Comparison of ENCODE assay signal across 15 cellular contexts in genomic region chr1:188006354-188006753, GRCh38.
"Had no signal": no experiment of that assay in that cellular context is flagged by ENCODE, and none has a peak within 500 bp of the region (broad histone marks: within the 10 kb centered on the region; RNA-seq: fewer than 3 reads in every experiment).

No MANE protein-coding gene starts in this region.

- H3K27me3 Mint-ChIP-seq: activated CD4-positive, alpha-beta T cell treated with anti-CD3 and anti-CD28 coated beads for 36 hours had no signal

- H3K4me3 ChIP-seq: esophagus muscularis mucosa, left lung, ovary had no signal

- H3K36me3 Mint-ChIP-seq: activated naive CD4-positive, alpha-beta T cell treated with anti-CD3 and anti-CD28 coated beads, Interleukin-2, amount 50 U/mL, for 72 hours had no signal

- ATAC-seq: activated CD4-positive, alpha-beta T cell treated with anti-CD3 and anti-CD28 coated beads for 36 hours; activated CD8-positive, alpha-beta T cell treated with anti-CD3 and anti-CD28 coated beads, Interleukin-2, amount 10 ng/mL, durations not matched to agents 7 days and 5 days; activated naive CD4-positive, alpha-beta T cell treated with anti-CD3 and anti-CD28 coated beads, Interleukin-2, amount 50 U/mL, for 72 hours; activated T-cell treated with anti-CD3 and anti-CD28 coated beads, Interleukin-2, amount 50 U/mL, for 72 hours; left lung had no signal

- H3K27me3 ChIP-seq: esophagus muscularis mucosa, left lung, ovary had no signal

- H3K27ac ChIP-seq: esophagus muscularis mucosa, left lung, ovary, WERI-Rb-1 had no signal

- H3K4me3 Mint-ChIP-seq: activated CD4-positive, alpha-beta T cell treated with anti-CD3 and anti-CD28 coated beads for 36 hours; activated CD8-positive, alpha-beta T cell treated with anti-CD3 and anti-CD28 coated beads, Interleukin-2, amount 10 ng/mL, durations not matched to agents 7 days and 5 days; activated T-cell treated with anti-CD3 and anti-CD28 coated beads, Interleukin-2, amount 50 U/mL, for 72 hours had no signal

- H3K9me3 ChIP-seq: esophagus muscularis mucosa, ovary had no signal

- H3K36me3 ChIP-seq: esophagus muscularis mucosa, left lung, ovary, WERI-Rb-1 had no signal

- H3K27ac Mint-ChIP-seq: activated CD4-positive, alpha-beta T cell treated with anti-CD3 and anti-CD28 coated beads for 36 hours; activated CD8-positive, alpha-beta T cell treated with anti-CD3 and anti-CD28 coated beads, Interleukin-2, amount 10 ng/mL, durations not matched to agents 7 days and 5 days; activated naive CD4-positive, alpha-beta T cell treated with anti-CD3 and anti-CD28 coated beads, Interleukin-2, amount 50 U/mL, for 72 hours; activated T-cell treated with anti-CD3 and anti-CD28 coated beads, Interleukin-2, amount 50 U/mL, for 72 hours had no signal

- H3K4me1 Mint-ChIP-seq: activated CD4-positive, alpha-beta T cell treated with anti-CD3 and anti-CD28 coated beads for 36 hours had no signal

- H3K4me1 ChIP-seq: esophagus muscularis mucosa, left lung had no signal

- DNase-seq: activated CD4-positive, alpha-beta T cell treated with anti-CD3 and anti-CD28 coated beads for 36 hours; activated CD8-positive, alpha-beta memory T cell treated with anti-CD3 and anti-CD28 coated beads, Interleukin-2, amount 50 U/mL, for 48 hours; activated CD8-positive, alpha-beta T cell treated with anti-CD3 and anti-CD28 coated beads, Interleukin-2, amount 10 ng/mL, durations not matched to agents 7 days and 5 days; activated gamma-delta T cell; activated T-cell treated with anti-CD3 and anti-CD28 coated beads, Interleukin-2, amount 50 U/mL, for 72 hours; hippocampal formation; kidney; left lung; ovary; stimulated activated CD4-positive, alpha-beta T cell treated with anti-CD3 and anti-CD28 coated beads, Interleukin-12 subunit alpha, Interleukin-12 subunit beta, amount 100 ng/mL, for 4 hours; stimulated activated CD4-positive, alpha-beta T cell treated with anti-CD3 and anti-CD28 coated beads, Interleukin-2, amount 100 ng/mL, for 24 hours; T-helper 1 cell; WERI-Rb-1 had no signal
